Comparison of ENCODE assay signal across 1 cellular context in genomic region chr20:46642944-46643343, GRCh38.
TF ChIP-seq lines count a peak whose summit lies in the region.

No MANE protein-coding gene starts in this region.

TF ChIP-seq in HepG2, 621 proteins besides CTCF, POLR2A, EP300 and RAD21:
- TF ChIP-seq SNAI1 (CRISPR knock-in tag; IDR thresholded peaks at IDR 0.05; ENCODE audit: borderline replicate concordance) (no peak), ARHGAP35 (CRISPR knock-in tag; IDR thresholded peaks at IDR 0.05; ENCODE audit: borderline replicate concordance) (no peak), PCBP2 (optimal IDR thresholded peaks at IDR 0.05; ENCODE audit: low read depth, low read length, poor library complexity, severe bottlenecking) (peak; percentile 16), ZNF687 (CRISPR knock-in tag; IDR thresholded peaks at IDR 0.05) (0 out of 2 replicates have a peak, but pooled peaks have one; percentile 4), ZNF207 (IDR thresholded peaks at IDR 0.05; ENCODE audit: borderline replicate concordance) (no peak), ZKSCAN1 (IDR thresholded peaks at IDR 0.05; ENCODE audit: low read length) (peak; percentile 60; the same call in 1 of the 2 replicates), ZNF234 (CRISPR knock-in tag; conservative IDR thresholded peaks at IDR 0.05) (no peak), ZFAT (CRISPR knock-in tag; conservative IDR thresholded peaks at IDR 0.05) (no peak), MBD4 (IDR thresholded peaks at IDR 0.05; ENCODE audit: borderline replicate concordance, low read length) (no peak), EED (CRISPR knock-in tag; IDR thresholded peaks at IDR 0.05) (no peak), HMG20B (CRISPR knock-in tag; conservative IDR thresholded peaks at IDR 0.05) (no peak), MTA3 (CRISPR knock-in tag; IDR thresholded peaks at IDR 0.05) (no peak), NFKBIZ (CRISPR knock-in tag; IDR thresholded peaks at IDR 0.05) (no peak)
- TF ChIP-seq, protein P1, sequence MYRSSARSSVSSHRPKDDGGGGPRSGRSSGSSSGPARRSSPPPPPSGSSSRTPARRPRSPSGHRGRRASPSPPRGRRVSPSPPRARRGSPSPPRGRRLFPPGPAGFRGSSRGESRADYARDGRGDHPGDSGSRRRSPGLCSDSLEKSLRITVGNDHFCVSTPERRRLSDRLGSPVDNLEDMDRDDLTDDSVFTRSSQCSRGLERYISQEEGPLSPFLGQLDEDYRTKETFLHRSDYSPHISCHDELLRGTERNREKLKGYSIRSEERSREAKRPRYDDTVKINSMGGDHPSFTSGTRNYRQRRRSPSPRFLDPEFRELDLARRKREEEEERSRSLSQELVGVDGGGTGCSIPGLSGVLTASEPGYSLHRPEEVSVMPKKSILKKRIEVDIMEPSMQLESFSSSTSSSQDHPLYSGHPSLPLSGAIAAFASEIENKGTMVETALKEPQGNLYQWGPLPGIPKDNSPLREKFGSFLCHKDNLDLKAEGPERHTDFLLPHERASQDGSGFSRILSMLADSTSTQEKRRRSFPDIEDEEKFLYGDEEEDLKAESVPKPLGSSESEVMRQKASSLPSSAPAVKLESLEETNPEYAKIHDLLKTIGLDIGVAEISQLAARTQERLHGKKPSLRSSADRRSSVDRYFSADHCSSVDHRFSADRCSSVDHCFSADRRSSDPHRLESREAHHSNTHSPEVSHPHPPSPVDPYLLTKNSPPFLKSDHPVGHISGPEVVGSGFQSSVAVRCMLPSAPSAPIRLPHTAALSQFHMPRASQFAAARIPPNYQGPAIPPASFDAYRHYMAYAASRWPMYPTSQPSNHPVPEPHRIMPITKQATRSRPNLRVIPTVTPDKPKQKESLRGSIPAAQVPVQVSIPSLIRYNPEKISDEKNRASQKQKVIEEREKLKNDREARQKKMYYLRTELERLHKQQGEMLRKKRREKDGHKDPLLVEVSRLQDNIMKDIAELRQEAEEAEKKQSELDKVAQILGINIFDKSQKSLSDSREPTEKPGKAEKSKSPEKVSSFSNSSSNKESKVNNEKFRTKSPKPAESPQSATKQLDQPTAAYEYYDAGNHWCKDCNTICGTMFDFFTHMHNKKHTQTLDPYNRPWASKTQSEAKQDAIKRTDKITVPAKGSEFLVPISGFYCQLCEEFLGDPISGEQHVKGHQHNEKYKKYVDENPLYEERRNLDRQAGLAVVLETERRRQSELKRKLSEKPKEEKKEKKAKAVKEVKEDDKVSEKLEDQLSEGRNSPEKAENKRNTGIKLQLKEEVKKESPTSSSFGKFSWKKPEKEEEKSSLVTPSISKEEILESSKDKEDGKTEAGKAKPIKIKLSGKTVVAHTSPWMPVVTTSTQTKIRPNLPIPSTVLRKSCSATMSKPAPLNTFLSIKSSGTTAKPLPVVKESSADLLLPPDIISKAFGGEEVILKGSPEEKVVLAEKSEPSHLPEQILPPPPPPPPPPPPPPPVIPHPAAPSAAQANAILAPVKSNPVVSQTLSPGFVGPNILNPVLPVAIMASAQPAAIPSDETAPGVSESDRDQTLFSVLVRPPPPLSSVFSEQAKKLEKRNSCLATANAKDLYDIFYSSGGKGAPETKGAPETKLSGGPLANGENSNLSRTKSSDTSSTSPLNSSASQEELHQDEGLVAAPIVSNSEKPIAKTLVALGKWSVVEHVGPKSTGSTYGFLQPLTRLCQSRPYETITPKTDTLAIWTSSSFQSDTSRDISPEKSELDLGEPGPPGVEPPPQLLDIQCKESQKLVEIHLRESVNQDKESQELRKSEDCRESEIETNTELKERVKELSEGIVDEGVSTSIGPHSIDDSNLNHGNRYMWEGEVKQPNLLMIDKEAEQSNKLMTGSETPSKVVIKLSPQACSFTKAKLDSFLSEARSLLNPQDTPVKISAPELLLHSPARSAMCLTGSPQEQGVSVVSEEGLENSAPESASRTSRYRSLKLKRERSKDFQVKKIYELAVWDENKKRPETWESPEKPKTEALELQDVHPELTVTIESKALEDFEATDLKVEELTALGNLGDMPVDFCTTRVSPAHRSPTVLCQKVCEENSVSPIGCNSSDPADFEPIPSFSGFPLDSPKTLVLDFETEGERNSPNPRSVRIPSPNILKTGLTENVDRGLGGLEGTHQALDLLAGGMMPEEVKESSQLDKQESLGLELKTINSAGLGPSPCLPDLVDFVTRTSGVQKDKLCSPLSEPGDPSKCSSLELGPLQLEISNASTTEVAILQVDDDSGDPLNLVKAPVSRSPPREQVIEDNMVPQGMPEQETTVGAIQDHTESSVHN (CRISPR knock-in tag; IDR thresholded peaks at IDR 0.05): no peak
- TF ChIP-seq, protein P2, sequence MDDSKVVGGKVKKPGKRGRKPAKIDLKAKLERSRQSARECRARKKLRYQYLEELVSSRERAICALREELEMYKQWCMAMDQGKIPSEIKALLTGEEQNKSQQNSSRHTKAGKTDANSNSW (CRISPR knock-in tag; IDR thresholded peaks at IDR 0.05; ENCODE audit: borderline replicate concordance): no peak
